Comparison of ENCODE assay signal across 9 cellular contexts in the genomic region with DNA sequence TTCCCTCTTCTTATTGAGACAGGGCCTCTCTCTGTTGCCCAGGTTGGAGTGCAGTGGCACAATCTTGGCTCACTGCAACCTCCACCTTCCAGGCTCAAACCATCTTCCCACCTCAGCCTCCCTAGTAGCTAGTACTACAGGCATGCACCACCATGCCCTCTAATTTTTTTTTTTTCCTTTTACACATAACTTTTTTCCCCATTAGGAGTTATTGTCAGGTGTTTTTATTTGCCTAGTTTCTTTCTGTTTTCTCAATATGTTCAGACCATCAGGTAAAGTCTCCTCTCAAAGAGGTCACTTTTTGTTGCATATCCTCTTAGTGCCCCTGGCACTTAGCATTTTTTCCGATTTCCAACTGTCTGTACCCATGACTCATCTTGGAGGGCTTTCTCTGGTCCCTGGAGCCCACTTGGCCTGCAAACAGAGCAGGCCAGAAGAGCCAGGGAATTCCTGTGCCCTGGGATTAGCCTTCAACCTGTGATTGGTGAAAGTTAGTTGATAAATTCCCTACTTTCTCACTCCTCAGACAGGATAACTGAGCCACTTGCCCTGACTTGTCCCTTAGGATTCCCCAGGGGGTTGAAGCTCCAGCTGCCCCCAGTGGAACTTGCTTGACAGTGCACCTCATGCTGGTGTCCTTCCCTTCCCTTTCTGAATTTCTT. TPM values are rescaled to one million over a fixed set of nuclear protein-coding genes. Genes with fewer than 3 reads are reported as not detected.
DNase-seq lines count a peak whose midpoint lies in the region; ATAC-seq and TF ChIP-seq lines count a peak whose summit lies in the region.
"Had no signal": no experiment of that assay in that cellular context is flagged by ENCODE, and none has a peak within 500 bp of the region (broad histone marks: within the 10 kb centered on the region; RNA-seq: fewer than 3 reads in every experiment).

No MANE protein-coding gene starts in this region.

- H3K36me3 Mint-ChIP-seq in Calu3 (ENCODE audit: insufficient read depth, unreplicated experiment), result peaks cover 20% of the 10 kb centered on the region

- TF ChIP-seq CTCF in Calu3 (IDR thresholded peaks at IDR 0.05; ENCODE audit: unreplicated experiment), result peak; percentile 75
- TF ChIP-seq CTCF in retinal pigment epithelial cell (conservative IDR thresholded peaks at IDR 0.05; ENCODE audit: low read depth, low read length), result peak; percentile 75

- CTCF ChIA-PET in Calu3 (lab: Charles Lee), result no interaction called here

- H3K4me3 ChIP-seq in retinal pigment epithelial cell (ENCODE audit: low read length), result no peak overlapping the region

- no TSS peak for BruUV-seq in Calu3 (replicated peaks; lab: Mats Ljungman, UMichigan)

- no peaks in the 10 kb centered on the region for H3K27me3 Mint-ChIP-seq in Calu3 (ENCODE audit: unreplicated experiment)
- H3K27me3 Mint-ChIP-seq: activated naive CD8-positive, alpha-beta T cell treated with anti-CD3 and anti-CD28 coated beads, Interleukin-2, amount 10 ng/mL, durations not matched to agents 7 days and 5 days had no signal

- peak; percentile 63 for DNase-seq in Calu3
- peak; percentile 20 for DNase-seq in NCI-H345 treated with DMSO at 0.1 percent for 48 hours (lab: John Stamatoyannopoulos, UW; ENCODE audit: unreplicated experiment)
- DNase-seq in activated T-cell treated with anti-CD3 and anti-CD28 coated beads, Interleukin-2, amount 50 U/mL, for 1 hour, result peak; percentile 28
- peak; percentile 76 for DNase-seq in glomerular visceral epithelial cell (ENCODE audit: extremely low spot score)
- no peak for DNase-seq in retinal pigment epithelial cell (ENCODE audit: low read depth)
- no peak for DNase-seq in ureter (ENCODE audit: low spot score)
- DNase-seq: activated naive CD8-positive, alpha-beta T cell treated with anti-CD3 and anti-CD28 coated beads, Interleukin-2, amount 10 ng/mL, durations not matched to agents 7 days and 5 days had no signal

- intact Hi-C loops in Calu3 (cut with micrococcal nuclease; ENCODE audit: unreplicated experiment), result loop anchor here (5.0 kb wide), 2 partner anchors 145 to 290 kb away; a partner anchor contains a TSS

- no peak overlapping the region for H3K4me3 Mint-ChIP-seq in Calu3 (ENCODE audit: low read depth, unreplicated experiment)

- peaks cover 2% of the 10 kb centered on the region for H3K9me3 Mint-ChIP-seq in Calu3 (ENCODE audit: low read depth, unreplicated experiment)

- ATAC-seq in GM19023 (IDR thresholded peaks at IDR 0.05; ENCODE audit: unreplicated experiment), result peak; percentile 44
- ATAC-seq in HG03103 (IDR thresholded peaks at IDR 0.05; ENCODE audit: low read depth, unreplicated experiment), result peak; percentile 58

- peaks cover 23% of the 10 kb centered on the region for H3K4me1 Mint-ChIP-seq in Calu3 (ENCODE audit: low read depth, unreplicated experiment)

- no peak overlapping the region for H3K27ac Mint-ChIP-seq in Calu3 (ENCODE audit: unreplicated experiment)
- H3K27ac Mint-ChIP-seq: activated naive CD8-positive, alpha-beta T cell treated with anti-CD3 and anti-CD28 coated beads, Interleukin-2, amount 10 ng/mL, durations not matched to agents 7 days and 5 days had no signal

RNA-seq across cellular contexts. Expression of a gene that starts 2.2 kb away (rescaled TPM):
- total RNA-seq in Calu3 (2022) (38.2 and 39.2 TPM in 2 replicates), ureter (49.0 TPM)

Comparison
In these comparisons a context has a peak if more than half of its experiments do, and no peak if none do; other contexts are left out.
1. DNase-seq: peak in Calu3 (single experiment), NCI-H345 treated with DMSO at 0.1 percent for 48 hours (single experiment), activated T-cell treated with anti-CD3 and anti-CD28 coated beads, Interleukin-2, amount 50 U/mL, for 1 hour (single experiment) and glomerular visceral epithelial cell (single experiment); none in retinal pigment epithelial cell (single experiment) and ureter (single experiment).